11 cellular contexts compared by ENCODE assay signal in the genomic region with DNA sequence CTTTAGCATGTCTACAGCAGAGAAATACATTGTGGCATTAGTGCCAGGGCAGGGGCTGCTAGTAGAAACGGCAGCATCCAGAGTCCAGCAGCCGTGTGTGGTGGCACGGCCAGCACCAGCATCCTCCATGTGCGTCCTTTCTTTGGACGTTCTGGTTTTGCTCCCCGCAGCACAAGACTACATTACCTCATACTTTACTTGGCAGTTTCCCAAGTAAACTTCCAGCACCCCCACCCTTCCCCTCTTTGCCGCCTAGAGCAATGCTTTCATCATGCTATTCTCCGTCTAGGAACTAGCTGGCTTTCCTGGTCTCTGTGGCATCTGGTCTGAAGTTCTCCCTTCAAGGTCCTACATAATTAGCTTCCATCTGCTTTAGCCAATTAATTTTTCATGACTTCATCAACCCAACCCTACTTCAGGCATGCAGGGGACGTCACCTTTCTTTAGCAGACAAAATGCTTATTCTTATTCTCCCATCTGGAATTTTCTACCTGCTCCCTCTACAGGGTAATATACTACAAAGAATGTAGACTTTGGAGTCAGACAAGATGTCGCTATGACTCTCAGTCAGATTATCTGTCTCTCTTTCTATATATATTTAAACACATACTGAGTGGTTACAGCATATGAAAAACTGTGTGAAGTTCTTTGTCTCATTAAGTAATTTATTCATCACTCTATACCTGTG.
DNase-seq lines count a peak whose midpoint lies in the region; ATAC-seq and TF ChIP-seq lines count a peak whose summit lies in the region.
"Had no signal": no experiment of that assay in that cellular context is flagged by ENCODE, and none has a peak within 500 bp of the region (broad histone marks: within the 10 kb centered on the region; RNA-seq: fewer than 3 reads in every experiment).

No MANE protein-coding gene starts in this region.

- H3K9me3 Mint-ChIP-seq in chondrocyte (ENCODE audit: low read depth) = no peaks in the 10 kb centered on the region

- peak; percentile 55 for ATAC-seq in Right ventricle myocardium superior (ENCODE audit: poor library complexity)
- no peak for ATAC-seq in GM18861 (IDR thresholded peaks at IDR 0.05; ENCODE audit: unreplicated experiment)
- no peak for ATAC-seq in GM21390 (IDR thresholded peaks at IDR 0.05; ENCODE audit: unreplicated experiment)

- intact Hi-C loops in Right ventricle myocardium superior (cut with DNase I) (no loop called here), cardiac septum (cut with DNase I) (no loop called here)

- H3K4me3 Mint-ChIP-seq in chondrocyte (ENCODE audit: unreplicated experiment) = no peak overlapping the region

- H3K4me1 Mint-ChIP-seq in chondrocyte (ENCODE audit: low read depth) = peaks cover 31% of the 10 kb centered on the region

- no peak for TF ChIP-seq CTCF in chondrocyte (IDR thresholded peaks at IDR 0.05)

- no peaks in the 10 kb centered on the region for H3K27me3 Mint-ChIP-seq in chondrocyte (ENCODE audit: low read depth)

- peak overlapping the region; percentile 60 for H3K27ac Mint-ChIP-seq in chondrocyte (ENCODE audit: unreplicated experiment)

- DNase-seq in Right ventricle myocardium superior (no peak), cardiac septum (ENCODE audit: low spot score) (no peak), chondrocyte (ENCODE audit: low spot score) (no peak), left kidney (ENCODE audit: low read depth, low spot score) (peak; percentile 43), NCI-H1092 (lab: John Stamatoyannopoulos, UW) (no peak), LoVo (ENCODE audit: low spot score) (no peak)
- DNase-seq: activated naive CD4-positive, alpha-beta T cell; AML-193; NCI-H1092 treated with DMSO at 0.1 percent for 48 hours had no signal

- H3K36me3 Mint-ChIP-seq in chondrocyte (ENCODE audit: low read depth) = peaks cover 2% of the 10 kb centered on the region
